In the genomic region with DNA sequence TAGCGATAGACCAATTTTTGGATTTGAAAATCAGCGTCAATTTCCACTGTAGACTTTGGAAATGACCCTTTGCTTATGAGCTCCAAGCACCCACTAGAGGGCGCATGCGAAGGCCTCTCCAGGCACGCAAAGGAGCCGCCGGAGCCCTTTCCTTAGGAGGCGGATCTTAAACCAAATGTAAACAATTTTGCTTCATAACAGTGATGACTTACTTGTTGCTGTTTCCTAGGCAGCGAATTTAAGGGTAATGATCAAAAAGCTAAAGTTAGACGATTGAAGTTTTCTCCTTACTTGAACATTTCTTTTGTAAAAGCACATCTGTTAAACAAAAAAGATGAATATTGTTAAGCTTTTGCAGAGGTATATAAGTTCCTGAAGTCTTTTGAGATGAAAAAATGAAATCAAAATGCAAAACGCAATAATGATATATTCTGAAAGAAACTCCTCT, we compare ENCODE assay signal across 1 cellular context.
TF ChIP-seq lines count a peak whose summit lies in the region.

No MANE protein-coding gene starts in this region.

TF ChIP-seq in HepG2, 621 proteins besides CTCF, POLR2A, EP300 and RAD21 (continued from another document):
- TF ChIP-seq XRCC5 (optimal IDR thresholded peaks at IDR 0.05; ENCODE audit: low read length) (peak; percentile 88), ERF (CRISPR knock-in tag; IDR thresholded peaks at IDR 0.05) (0 out of 2 replicates have a peak, but pooled peaks have one; percentile 42), ZNF614 (CRISPR knock-in tag; IDR thresholded peaks at IDR 0.05; ENCODE audit: borderline replicate concordance) (0 out of 2 replicates have a peak, but pooled peaks have one; percentile 35), SPEN (CRISPR knock-in tag; IDR thresholded peaks at IDR 0.05; ENCODE audit: low read depth) (no peak), SP140L (CRISPR knock-in tag; IDR thresholded peaks at IDR 0.05; ENCODE audit: borderline replicate concordance) (0 out of 2 replicates have a peak, but pooled peaks have one; percentile 52), RNF2 (conservative IDR thresholded peaks at IDR 0.05; ENCODE audit: low read depth) (0 out of 2 replicates have a peak, but pooled peaks have one; percentile 46), ZNF589 (CRISPR knock-in tag; conservative IDR thresholded peaks at IDR 0.05) (no peak), ZKSCAN8 (CRISPR knock-in tag; IDR thresholded peaks at IDR 0.05; ENCODE audit: borderline replicate concordance) (0 out of 2 replicates have a peak, but pooled peaks have one; percentile 50), GATAD2A (CRISPR knock-in tag; IDR thresholded peaks at IDR 0.05) (peak; percentile 48; the same call in 1 of the 2 replicates), SP2 (CRISPR knock-in tag; IDR thresholded peaks at IDR 0.05) (no peak), FOSL2 (CRISPR knock-in tag; IDR thresholded peaks at IDR 0.05) (0 out of 2 replicates have a peak, but pooled peaks have one; percentile 9), GATAD1 (CRISPR knock-in tag; IDR thresholded peaks at IDR 0.05) (0 out of 2 replicates have a peak, but pooled peaks have one; percentile 24), ISL2 (CRISPR knock-in tag; IDR thresholded peaks at IDR 0.05) (no peak), CBX2 (IDR thresholded peaks at IDR 0.05; ENCODE audit: low read depth, low read length) (0 out of 2 replicates have a peak, but pooled peaks have one; percentile 58), CBX2 (CRISPR knock-in tag; IDR thresholded peaks at IDR 0.05; ENCODE audit: low read depth) (no peak), MLLT10 (CRISPR knock-in tag; IDR thresholded peaks at IDR 0.05) (no peak), ATM (IDR thresholded peaks at IDR 0.05; ENCODE audit: borderline replicate concordance) (no peak), ZNF331 (CRISPR knock-in tag; IDR thresholded peaks at IDR 0.05) (peak; percentile 54; the same call in 1 of the 2 replicates), EZH2 (conservative IDR thresholded peaks at IDR 0.05; ENCODE audit: low read depth, low read length) (0 out of 2 replicates have a peak, but pooled peaks have one; percentile 37), SMAD9 (CRISPR knock-in tag; IDR thresholded peaks at IDR 0.05) (no peak), STAG1 (CRISPR knock-in tag; IDR thresholded peaks at IDR 0.05) (peak; percentile 71)
- TF ChIP-seq, protein P1, sequence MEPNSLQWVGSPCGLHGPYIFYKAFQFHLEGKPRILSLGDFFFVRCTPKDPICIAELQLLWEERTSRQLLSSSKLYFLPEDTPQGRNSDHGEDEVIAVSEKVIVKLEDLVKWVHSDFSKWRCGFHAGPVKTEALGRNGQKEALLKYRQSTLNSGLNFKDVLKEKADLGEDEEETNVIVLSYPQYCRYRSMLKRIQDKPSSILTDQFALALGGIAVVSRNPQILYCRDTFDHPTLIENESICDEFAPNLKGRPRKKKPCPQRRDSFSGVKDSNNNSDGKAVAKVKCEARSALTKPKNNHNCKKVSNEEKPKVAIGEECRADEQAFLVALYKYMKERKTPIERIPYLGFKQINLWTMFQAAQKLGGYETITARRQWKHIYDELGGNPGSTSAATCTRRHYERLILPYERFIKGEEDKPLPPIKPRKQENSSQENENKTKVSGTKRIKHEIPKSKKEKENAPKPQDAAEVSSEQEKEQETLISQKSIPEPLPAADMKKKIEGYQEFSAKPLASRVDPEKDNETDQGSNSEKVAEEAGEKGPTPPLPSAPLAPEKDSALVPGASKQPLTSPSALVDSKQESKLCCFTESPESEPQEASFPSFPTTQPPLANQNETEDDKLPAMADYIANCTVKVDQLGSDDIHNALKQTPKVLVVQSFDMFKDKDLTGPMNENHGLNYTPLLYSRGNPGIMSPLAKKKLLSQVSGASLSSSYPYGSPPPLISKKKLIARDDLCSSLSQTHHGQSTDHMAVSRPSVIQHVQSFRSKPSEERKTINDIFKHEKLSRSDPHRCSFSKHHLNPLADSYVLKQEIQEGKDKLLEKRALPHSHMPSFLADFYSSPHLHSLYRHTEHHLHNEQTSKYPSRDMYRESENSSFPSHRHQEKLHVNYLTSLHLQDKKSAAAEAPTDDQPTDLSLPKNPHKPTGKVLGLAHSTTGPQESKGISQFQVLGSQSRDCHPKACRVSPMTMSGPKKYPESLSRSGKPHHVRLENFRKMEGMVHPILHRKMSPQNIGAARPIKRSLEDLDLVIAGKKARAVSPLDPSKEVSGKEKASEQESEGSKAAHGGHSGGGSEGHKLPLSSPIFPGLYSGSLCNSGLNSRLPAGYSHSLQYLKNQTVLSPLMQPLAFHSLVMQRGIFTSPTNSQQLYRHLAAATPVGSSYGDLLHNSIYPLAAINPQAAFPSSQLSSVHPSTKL (CRISPR knock-in tag; IDR thresholded peaks at IDR 0.05), result peak; percentile 31; the same call in 1 of the 2 replicates
- TF ChIP-seq, protein P2, sequence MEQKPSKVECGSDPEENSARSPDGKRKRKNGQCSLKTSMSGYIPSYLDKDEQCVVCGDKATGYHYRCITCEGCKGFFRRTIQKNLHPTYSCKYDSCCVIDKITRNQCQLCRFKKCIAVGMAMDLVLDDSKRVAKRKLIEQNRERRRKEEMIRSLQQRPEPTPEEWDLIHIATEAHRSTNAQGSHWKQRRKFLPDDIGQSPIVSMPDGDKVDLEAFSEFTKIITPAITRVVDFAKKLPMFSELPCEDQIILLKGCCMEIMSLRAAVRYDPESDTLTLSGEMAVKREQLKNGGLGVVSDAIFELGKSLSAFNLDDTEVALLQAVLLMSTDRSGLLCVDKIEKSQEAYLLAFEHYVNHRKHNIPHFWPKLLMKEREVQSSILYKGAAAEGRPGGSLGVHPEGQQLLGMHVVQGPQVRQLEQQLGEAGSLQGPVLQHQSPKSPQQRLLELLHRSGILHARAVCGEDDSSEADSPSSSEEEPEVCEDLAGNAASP (CRISPR knock-in tag; IDR thresholded peaks at IDR 0.05; ENCODE audit: borderline replicate concordance), result 0 out of 2 replicates have a peak, but pooled peaks have one; percentile 30
- TF ChIP-seq, protein P3, sequence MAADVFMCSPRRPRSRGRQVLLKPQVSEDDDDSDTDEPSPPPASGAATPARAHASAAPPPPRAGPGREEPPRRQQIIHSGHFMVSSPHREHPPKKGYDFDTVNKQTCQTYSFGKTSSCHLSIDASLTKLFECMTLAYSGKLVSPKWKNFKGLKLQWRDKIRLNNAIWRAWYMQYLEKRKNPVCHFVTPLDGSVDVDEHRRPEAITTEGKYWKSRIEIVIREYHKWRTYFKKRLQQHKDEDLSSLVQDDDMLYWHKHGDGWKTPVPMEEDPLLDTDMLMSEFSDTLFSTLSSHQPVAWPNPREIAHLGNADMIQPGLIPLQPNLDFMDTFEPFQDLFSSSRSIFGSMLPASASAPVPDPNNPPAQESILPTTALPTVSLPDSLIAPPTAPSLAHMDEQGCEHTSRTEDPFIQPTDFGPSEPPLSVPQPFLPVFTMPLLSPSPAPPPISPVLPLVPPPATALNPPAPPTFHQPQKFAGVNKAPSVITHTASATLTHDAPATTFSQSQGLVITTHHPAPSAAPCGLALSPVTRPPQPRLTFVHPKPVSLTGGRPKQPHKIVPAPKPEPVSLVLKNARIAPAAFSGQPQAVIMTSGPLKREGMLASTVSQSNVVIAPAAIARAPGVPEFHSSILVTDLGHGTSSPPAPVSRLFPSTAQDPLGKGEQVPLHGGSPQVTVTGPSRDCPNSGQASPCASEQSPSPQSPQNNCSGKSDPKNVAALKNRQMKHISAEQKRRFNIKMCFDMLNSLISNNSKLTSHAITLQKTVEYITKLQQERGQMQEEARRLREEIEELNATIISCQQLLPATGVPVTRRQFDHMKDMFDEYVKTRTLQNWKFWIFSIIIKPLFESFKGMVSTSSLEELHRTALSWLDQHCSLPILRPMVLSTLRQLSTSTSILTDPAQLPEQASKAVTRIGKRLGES (CRISPR knock-in tag; IDR thresholded peaks at IDR 0.05; ENCODE audit: borderline replicate concordance), result no peak
- TF ChIP-seq, protein P4, sequence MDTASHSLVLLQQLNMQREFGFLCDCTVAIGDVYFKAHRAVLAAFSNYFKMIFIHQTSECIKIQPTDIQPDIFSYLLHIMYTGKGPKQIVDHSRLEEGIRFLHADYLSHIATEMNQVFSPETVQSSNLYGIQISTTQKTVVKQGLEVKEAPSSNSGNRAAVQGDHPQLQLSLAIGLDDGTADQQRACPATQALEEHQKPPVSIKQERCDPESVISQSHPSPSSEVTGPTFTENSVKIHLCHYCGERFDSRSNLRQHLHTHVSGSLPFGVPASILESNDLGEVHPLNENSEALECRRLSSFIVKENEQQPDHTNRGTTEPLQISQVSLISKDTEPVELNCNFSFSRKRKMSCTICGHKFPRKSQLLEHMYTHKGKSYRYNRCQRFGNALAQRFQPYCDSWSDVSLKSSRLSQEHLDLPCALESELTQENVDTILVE (CRISPR knock-in tag; IDR thresholded peaks at IDR 0.05), result 0 out of 2 replicates have a peak, but pooled peaks have one; percentile 28
